ENCODE assay signal across 20 cellular contexts in the genomic region with DNA sequence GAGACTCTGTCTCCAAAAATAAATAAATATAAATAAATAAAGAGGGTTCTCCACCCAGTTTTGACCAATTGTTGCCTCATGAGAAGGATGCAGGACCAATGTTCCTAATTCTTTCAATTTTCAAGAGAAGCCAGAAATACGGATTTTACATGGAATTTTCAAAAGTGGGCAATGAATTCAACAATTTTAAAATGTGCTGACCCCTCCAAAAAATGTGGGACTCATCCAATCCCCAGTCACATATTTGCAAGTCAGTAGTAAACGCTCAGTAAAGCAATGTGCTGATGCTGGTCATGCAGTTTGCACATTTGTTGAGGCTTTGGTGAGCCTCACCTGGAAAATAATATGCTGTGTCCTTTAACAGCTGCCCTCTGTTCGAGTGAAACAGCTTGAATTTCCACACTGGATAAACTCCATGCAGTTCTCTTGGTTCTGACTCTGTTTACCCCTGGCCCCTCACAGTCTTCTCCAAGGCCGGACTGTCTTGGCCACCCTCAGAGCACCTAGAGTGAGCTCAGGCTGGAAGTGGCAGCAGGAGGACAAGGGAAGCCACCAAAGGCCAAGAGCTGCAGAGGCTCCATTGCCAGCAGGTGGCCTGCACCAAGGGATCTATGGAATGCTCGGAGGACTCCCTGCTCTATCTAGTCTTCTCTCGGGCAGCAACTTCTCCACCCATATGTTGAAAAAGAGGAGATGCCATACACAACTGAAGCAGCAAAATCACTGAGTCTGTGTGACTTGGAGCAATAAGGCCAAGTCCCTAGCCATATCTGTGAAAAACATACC.
"Had no signal": no experiment of that assay in that cellular context is flagged by ENCODE, and none has a peak within 500 bp of the region (broad histone marks: within the 10 kb centered on the region; RNA-seq: fewer than 3 reads in every experiment).

No MANE protein-coding gene starts in this region.

- H3K36me3 ChIP-seq: adrenal gland, lower lobe of right lung, sigmoid colon, upper lobe of right lung had no signal

- H3K27me3 ChIP-seq: adrenal gland, sigmoid colon, testis, upper lobe of right lung had no signal

- H3K27ac Mint-ChIP-seq: activated naive CD4-positive, alpha-beta T cell treated with anti-CD3 and anti-CD28 coated beads, Interleukin-2, amount 50 U/mL, for 72 hours; dendritic cell treated with granulocyte-macrophage colony-stimulating factor and Interleukin-4, amounts not matched to agents 40 ng/mL and 50 ng/mL, for 4 days; natural killer cell treated with Interleukin-12 subunit alpha and Interleukin-12 subunit beta and Interleukin-15 and Interleukin-18, amount 100 ng/mL, for 72 hours; stimulated activated memory B cell treated with anti-CD40 and anti-IgM and Interleukin-4, amounts not matched to agents 10 μg/mL and 1 μg/mL and 100 μg/mL, for 72 hours had no signal

- H3K4me3 ChIP-seq: adrenal gland, hepatocyte, lower lobe of right lung, sigmoid colon, testis, upper lobe of right lung had no signal

- H3K9ac ChIP-seq: parathyroid adenoma had no signal

- DNase-seq: activated CD4-positive, alpha-beta T cell treated with anti-CD3 and anti-CD28 coated beads for 1 hour; activated CD8-positive, alpha-beta memory T cell treated with anti-CD3 and anti-CD28 coated beads for 24 hours; activated CD8-positive, alpha-beta memory T cell treated with anti-CD3 and anti-CD28 coated beads, Interleukin-2, amount 50 U/mL, for 48 hours; activated effector memory CD4-positive, alpha-beta T cell treated with Interleukin-2 at 50 U/mL for 16 hours; activated T-cell treated with anti-CD3 and anti-CD28 coated beads, Interleukin-2, amount 50 U/mL, for 48 hours; adrenal gland; effector CD8-positive, alpha-beta T cell; foreskin fibroblast; lower lobe of right lung; sigmoid colon; stimulated activated CD4-positive, alpha-beta T cell treated with anti-CD3 and anti-CD28 coated beads, Interleukin-4, amount 100 ng/mL, for 4 hours; T1000; testis; upper lobe of right lung had no signal

- H3K36me3 Mint-ChIP-seq: stimulated activated memory B cell treated with anti-CD40 and anti-IgM and Interleukin-4, amounts not matched to agents 10 μg/mL and 1 μg/mL and 100 μg/mL, for 72 hours had no signal

- H3K9me3 ChIP-seq: adrenal gland, lower lobe of right lung, testis had no signal

- H3K27ac ChIP-seq: adrenal gland, hepatocyte, lower lobe of right lung, parathyroid adenoma, sigmoid colon, testis, upper lobe of right lung had no signal

- H3K4me1 ChIP-seq: adrenal gland, lower lobe of right lung, parathyroid adenoma, sigmoid colon, testis, upper lobe of right lung had no signal

- H3K9me3 Mint-ChIP-seq: dendritic cell treated with granulocyte-macrophage colony-stimulating factor and Interleukin-4, amounts not matched to agents 40 ng/mL and 50 ng/mL, for 4 days; stimulated activated memory B cell treated with anti-CD40 and anti-IgM and Interleukin-4, amounts not matched to agents 10 μg/mL and 1 μg/mL and 100 μg/mL, for 72 hours had no signal

- H3K4me3 Mint-ChIP-seq: dendritic cell treated with granulocyte-macrophage colony-stimulating factor and Interleukin-4, amounts not matched to agents 40 ng/mL and 50 ng/mL, for 4 days; natural killer cell treated with Interleukin-12 subunit alpha and Interleukin-12 subunit beta and Interleukin-15 and Interleukin-18, amount 100 ng/mL, for 72 hours; stimulated activated memory B cell treated with anti-CD40 and anti-IgM and Interleukin-4, amounts not matched to agents 10 μg/mL and 1 μg/mL and 100 μg/mL, for 72 hours had no signal
